17 cellular contexts compared by ENCODE assay signal in genomic region chr4:4428966-4429875, GRCh38. TPM values are rescaled to one million over a fixed set of nuclear protein-coding genes. Genes with fewer than 3 reads are reported as not detected.
DNase-seq lines count a peak whose midpoint lies in the region; FAIRE-seq and TF ChIP-seq lines count a peak whose summit lies in the region.
"Had no signal": no experiment of that assay in that cellular context is flagged by ENCODE, and none has a peak within 500 bp of the region (broad histone marks: within the 10 kb centered on the region; RNA-seq: fewer than 3 reads in every experiment).

No MANE protein-coding gene starts in this region.

- H3K27me3 ChIP-seq in HAP-1 (ENCODE audit: low read depth) (no peaks in the 10 kb centered on the region), WERI-Rb-1 (ENCODE audit: insufficient read depth, low read depth, severe bottlenecking) (no peaks in the 10 kb centered on the region)

- H3K4me1 ChIP-seq in HAP-1 (peaks cover 42% of the 10 kb centered on the region), kidney (ENCODE audit: control insufficient read depth in 1 of 2, insufficient read depth in 1 of 2, low read depth in 1 of 2, low read length in 2 of 2) (no peaks in the 10 kb centered on the region)

- H3K36me3 ChIP-seq in HAP-1 (replicated peaks) (peaks cover 20% of the 10 kb centered on the region), WERI-Rb-1 (peaks cover 5% of the 10 kb centered on the region), kidney (ENCODE audit: control insufficient read depth in 1 of 2, insufficient read depth in 2 of 2, low read length in 2 of 2) (peaks cover 16 to 40% of the 10 kb centered on the region in 2 donors)

- FAIRE-seq in kidney (lab: Jason Lieb, UNC): no peak
- no peak for FAIRE-seq in HTR-8/SVneo (lab: Jason Lieb, UNC)
- FAIRE-seq: GM19239, K562 had no signal

- H3K4me3 Mint-ChIP-seq in activated CD4-positive, alpha-beta memory T cell treated with anti-CD3 and anti-CD28 coated beads for 36 hours: no peak overlapping the region
- H3K4me3 Mint-ChIP-seq: CD4-positive, alpha-beta T cell had no signal

- peaks cover 10% of the 10 kb centered on the region for H3K4me1 Mint-ChIP-seq in activated CD4-positive, alpha-beta memory T cell treated with anti-CD3 and anti-CD28 coated beads for 36 hours (ENCODE audit: low read depth)

- no peaks in the 10 kb centered on the region for H3K9me3 ChIP-seq in HAP-1
- H3K9me3 ChIP-seq in WERI-Rb-1 (ENCODE audit: severe bottlenecking): no peaks in the 10 kb centered on the region
- no peaks in the 10 kb centered on the region for H3K9me3 ChIP-seq in kidney (ENCODE audit: control insufficient read depth in 1 of 2, low read length in 2 of 2)

- peak; percentile 74 to 93 for DNase-seq in HAP-1 (ENCODE audit: low spot score in 2 of 2)
- peak; percentile 71 for DNase-seq in WERI-Rb-1
- DNase-seq in kidney: peak; percentile 29
- peak; percentile 5 for DNase-seq in stimulated activated CD8-positive, alpha-beta memory T cell treated with anti-CD3 and anti-CD28 coated beads, Interleukin-4, amount 100 ng/mL, for 48 hours
- no peak for DNase-seq in HTR-8/SVneo (ENCODE audit: insufficient read length, low spot score)
- DNase-seq in cerebellar cortex (ENCODE audit: low spot score): no peak
- no peak for DNase-seq in activated CD4-positive, alpha-beta memory T cell treated with anti-CD3 and anti-CD28 coated beads for 36 hours
- DNase-seq: AML-193; Calu3; CD4-positive, alpha-beta T cell; GF-D8; GM23248; NCI-H146; SHP77 treated with DMSO at 0.1 percent for 48 hours had no signal

- TF ChIP-seq CTCF in WERI-Rb-1 (IDR thresholded peaks at IDR 0.05; ENCODE audit: low read depth, low read length) (no peak), kidney (IDR thresholded peaks at IDR 0.05; ENCODE audit: borderline replicate concordance, extremely low read depth, insufficient read depth) (no peak)

- H3K4me3 ChIP-seq in HAP-1 (no peak overlapping the region), WERI-Rb-1 (ENCODE audit: low read depth, low read length) (no peak overlapping the region), kidney (ENCODE audit: low read length in 2 of 2) (no peak overlapping the region)
- H3K4me3 ChIP-seq: GM23248, K562 had no signal

- H3K9ac ChIP-seq in kidney (ENCODE audit: low read length in 2 of 2): no peak overlapping the region
- H3K9ac ChIP-seq: GM23248 had no signal

- peak overlapping the region; percentile 43 for H3K27ac ChIP-seq in WERI-Rb-1
- H3K27ac ChIP-seq in kidney (ENCODE audit: low read depth in 2 of 2, low read length in 2 of 2): no peak overlapping the region
- H3K27ac ChIP-seq: HL-60 had no signal

- no peaks in the 10 kb centered on the region for H3K9me3 Mint-ChIP-seq in activated CD4-positive, alpha-beta memory T cell treated with anti-CD3 and anti-CD28 coated beads for 36 hours
- H3K9me3 Mint-ChIP-seq: CD4-positive, alpha-beta T cell had no signal

- intact Hi-C loops in kidney (cut with DNase I): no loop called here
- intact Hi-C loops in activated CD4-positive, alpha-beta memory T cell treated with anti-CD3 and anti-CD28 coated beads for 36 hours (cut with micrococcal nuclease): no loop called here

- POLR2A ChIA-PET in activated CD4-positive, alpha-beta memory T cell treated with anti-CD3 and anti-CD28 coated beads for 36 hours (lab: Charles Lee): interaction anchor here (1.1 kb wide), 1 partner anchor 12 kb away, joined by 4 read pairs; no protein-coding TSS in a partner anchor

- H3K27me3 Mint-ChIP-seq in activated CD4-positive, alpha-beta memory T cell treated with anti-CD3 and anti-CD28 coated beads for 36 hours: no peaks in the 10 kb centered on the region
- H3K27me3 Mint-ChIP-seq: CD4-positive, alpha-beta T cell had no signal

- H3K36me3 Mint-ChIP-seq in activated CD4-positive, alpha-beta memory T cell treated with anti-CD3 and anti-CD28 coated beads for 36 hours: peaks cover 8% of the 10 kb centered on the region

- CTCF ChIA-PET in activated CD4-positive, alpha-beta memory T cell treated with anti-CD3 and anti-CD28 coated beads for 36 hours (lab: Charles Lee): interaction anchor here (1.2 to 1.6 kb wide), 3 partner anchors 35 to 260 kb away, joined by 3 to 4 read pairs (median 4); no protein-coding TSS in a partner anchor

- H3K27ac Mint-ChIP-seq in activated CD4-positive, alpha-beta memory T cell treated with anti-CD3 and anti-CD28 coated beads for 36 hours: no peak overlapping the region
- H3K27ac Mint-ChIP-seq: CD4-positive, alpha-beta T cell had no signal

- in situ Hi-C loops in HAP-1 (cut with MboI; ENCODE audit: low sequenced_read_pairs): no loop called here

RNA-seq across cellular contexts. Expression of gene NSG1, which starts 42.3 kb away (rescaled TPM):
- 9.5 TPM for total RNA-seq in kidney
- 4.7 TPM for polyA plus RNA-seq in kidney (ENCODE audit: insufficient read depth, low read depth, low replicate concordance)
- total RNA-seq in activated CD4-positive, alpha-beta memory T cell treated with anti-CD3 and anti-CD28 coated beads for 36 hours: 10 to 100 TPM in 1 of 2 experiments, 1 to 10 TPM in 1; 9.1 to 11.4 TPM
- total RNA-seq: Calu3, K562 had no signal
- polyA plus RNA-seq: K562 had no signal

Comparison
In these comparisons a context has a peak if more than half of its experiments do, and no peak if none do; other contexts are left out.
1. DNase-seq: peak in HAP-1 (2 of 2), WERI-Rb-1 (single experiment), kidney (single experiment) and stimulated activated CD8-positive, alpha-beta memory T cell treated with anti-CD3 and anti-CD28 coated beads, Interleukin-4, amount 100 ng/mL, for 48 hours (single experiment); none in HTR-8/SVneo (single experiment), cerebellar cortex (single experiment) and activated CD4-positive, alpha-beta memory T cell treated with anti-CD3 and anti-CD28 coated beads for 36 hours (single experiment).